In genomic region chr1:37135032-37135431, GRCh38 we compare ENCODE assay signal across 37 cellular contexts.
"Had no signal": no experiment of that assay in that cellular context is flagged by ENCODE, and none has a peak within 500 bp of the region (broad histone marks: within the 10 kb centered on the region; RNA-seq: fewer than 3 reads in every experiment).

No MANE protein-coding gene starts in this region.

- H3K27me3 Mint-ChIP-seq: activated CD4-positive, alpha-beta T cell treated with anti-CD3 and anti-CD28 coated beads, Interleukin-2, amount 10 ng/mL, durations not matched to agents 24 days and 14 days had no signal

- ATAC-seq: activated CD8-positive, alpha-beta T cell treated with anti-CD3 and anti-CD28 coated beads for 36 hours; activated naive CD4-positive, alpha-beta T cell treated with anti-CD3 and anti-CD28 coated beads, Interleukin-2, amount 50 U/mL, for 72 hours; activated T-cell treated with anti-CD3 and anti-CD28 coated beads, Interleukin-2, amount 50 U/mL, for 4 hours; activated T-cell treated with anti-CD3 and anti-CD28 coated beads, Interleukin-2, amount 50 U/mL, for 72 hours; activated T-helper 17 cell treated with anti-CD3 and anti-CD28 coated beads, Interleukin-2, amount 50 U/mL, for 72 hours; body of pancreas had no signal

- H3K4me1 ChIP-seq: adrenal gland, body of pancreas had no signal

- H3K36me3 ChIP-seq: adrenal gland, cardiac muscle cell had no signal

- H3K9me3 Mint-ChIP-seq: activated B cell treated with CpG ODN at 0.5 μM for 24 hours; activated CD4-positive, alpha-beta memory T cell treated with anti-CD3 and anti-CD28 coated beads for 36 hours; activated CD4-positive, alpha-beta T cell treated with anti-CD3 and anti-CD28 coated beads, Interleukin-2, amount 10 ng/mL, durations not matched to agents 24 days and 14 days; activated CD8-positive, alpha-beta T cell treated with anti-CD3 and anti-CD28 coated beads for 36 hours; activated naive CD4-positive, alpha-beta T cell treated with anti-CD3 and anti-CD28 coated beads for 36 hours; activated naive CD4-positive, alpha-beta T cell treated with anti-CD3 and anti-CD28 coated beads, Interleukin-2, amount 50 U/mL, for 72 hours; activated naive CD8-positive, alpha-beta T cell treated with anti-CD3 and anti-CD28 coated beads for 36 hours; activated T-cell treated with anti-CD3 and anti-CD28 coated beads, Interleukin-2, amount 50 U/mL, for 4 hours; activated T-cell treated with anti-CD3 and anti-CD28 coated beads, Interleukin-2, amount 50 U/mL, for 72 hours; activated T-helper 1 cell treated with anti-CD3 and anti-CD28 coated beads, Interleukin-12 subunit alpha, Interleukin-12 subunit beta, Interleukin-2, Interleukin-4 antibody, amounts not matched to agents 30 ng/mL and 10 ng/mL and 1 ng/mL, durations not matched to agents 14 hours and 24 hours and 36 hours; activated T-helper 17 cell treated with anti-CD3 and anti-CD28 coated beads, Interleukin-2, amount 50 U/mL, for 72 hours; T-helper 1 cell treated with Interleukin-12 subunit alpha and Interleukin-12 subunit beta and Interleukin-4 antibody, amounts not matched to agents 30 μg/mL and 1 μg/mL, for 36 hours; T-helper 2 cell treated with Interferon-gamma antibody and Interleukin-4, amounts not matched to agents 5 μg/mL and 100 μg/mL, for 36 hours had no signal

- H3K4me1 Mint-ChIP-seq: activated B cell treated with CpG ODN at 0.5 μM for 24 hours; activated CD4-positive, alpha-beta T cell treated with anti-CD3 and anti-CD28 coated beads, Interleukin-2, amount 10 ng/mL, durations not matched to agents 24 days and 14 days; activated naive CD8-positive, alpha-beta T cell treated with anti-CD3 and anti-CD28 coated beads for 36 hours; activated T-helper 17 cell treated with anti-CD3 and anti-CD28 coated beads, Interleukin-2, amount 50 U/mL, for 72 hours had no signal

- H3K9me3 ChIP-seq: adrenal gland, body of pancreas had no signal

- DNase-seq: activated B cell treated with CpG ODN at 0.5 μM for 24 hours; activated CD4-positive, alpha-beta memory T cell treated with anti-CD3 and anti-CD28 coated beads for 36 hours; activated CD4-positive, alpha-beta T cell treated with anti-CD3 and anti-CD28 coated beads for 4 hours; activated CD4-positive, alpha-beta T cell treated with anti-CD3 and anti-CD28 coated beads, Interleukin-2, amount 10 ng/mL, durations not matched to agents 24 days and 14 days; activated CD4-positive, alpha-beta T cell treated with anti-CD3 and anti-CD28 coated beads, Interleukin-2, amount 50 U/mL, for 1 hour; activated CD4-positive, alpha-beta T cell treated with anti-CD3 and anti-CD28 coated beads, Interleukin-2, amount 50 U/mL, for 4 hours; activated CD4-positive, CD25-positive, alpha-beta regulatory T cell treated with anti-CD3 and anti-CD28 coated beads, Interleukin-2, amount 50 U/mL, for 72 hours; activated CD8-positive, alpha-beta memory T cell treated with anti-CD3 and anti-CD28 coated beads, Interleukin-2, amount 50 U/mL, for 4 hours; activated CD8-positive, alpha-beta T cell treated with anti-CD3 and anti-CD28 coated beads for 36 hours; activated effector memory CD4-positive, alpha-beta T cell treated with anti-CD3 and anti-CD28 coated beads, Interleukin-2, amount 50 U/mL, for 16 hours; activated gamma-delta T cell treated with Interleukin-2 at 50 U/mL for 16 hours; activated naive CD4-positive, alpha-beta T cell; activated naive CD4-positive, alpha-beta T cell treated with anti-CD3 and anti-CD28 coated beads for 36 hours; activated naive CD4-positive, alpha-beta T cell treated with anti-CD3 and anti-CD28 coated beads, Interleukin-2, amount 50 U/mL, for 16 hours; activated naive CD8-positive, alpha-beta T cell treated with anti-CD3 and anti-CD28 coated beads for 36 hours; activated T-cell treated with anti-CD3 and anti-CD28 coated beads for 4 hours; activated T-cell treated with anti-CD3 and anti-CD28 coated beads, Interleukin-2, amount 50 U/mL, for 1 hour; activated T-cell treated with anti-CD3 and anti-CD28 coated beads, Interleukin-2, amount 50 U/mL, for 4 hours; activated T-cell treated with anti-CD3 and anti-CD28 coated beads, Interleukin-2, amount 50 U/mL, for 72 hours; adrenal gland; amniotic stem cell; aorta; body of pancreas; central memory CD4-positive, alpha-beta T cell; T-helper 1 cell; T-helper 2 cell; T-helper 9 cell had no signal

- FAIRE-seq: astrocyte, bronchial epithelial cell, TTC549 had no signal

- H3K27me3 ChIP-seq: adrenal gland, body of pancreas had no signal

- H3K27ac ChIP-seq: adrenal gland, body of pancreas, cardiac muscle cell, VCaP had no signal

- H3K27ac Mint-ChIP-seq: activated B cell treated with CpG ODN at 0.5 μM for 24 hours; activated CD4-positive, alpha-beta memory T cell treated with anti-CD3 and anti-CD28 coated beads for 36 hours; activated CD4-positive, alpha-beta T cell treated with anti-CD3 and anti-CD28 coated beads, Interleukin-2, amount 10 ng/mL, durations not matched to agents 24 days and 14 days; activated CD8-positive, alpha-beta T cell treated with anti-CD3 and anti-CD28 coated beads for 36 hours; activated naive CD4-positive, alpha-beta T cell treated with anti-CD3 and anti-CD28 coated beads for 36 hours; activated naive CD4-positive, alpha-beta T cell treated with anti-CD3 and anti-CD28 coated beads, Interleukin-2, amount 50 U/mL, for 72 hours; activated naive CD8-positive, alpha-beta T cell treated with anti-CD3 and anti-CD28 coated beads for 36 hours; activated T-cell treated with anti-CD3 and anti-CD28 coated beads, Interleukin-2, amount 50 U/mL, for 72 hours; activated T-helper 1 cell treated with anti-CD3 and anti-CD28 coated beads, Interleukin-12 subunit alpha, Interleukin-12 subunit beta, Interleukin-2, Interleukin-4 antibody, amounts not matched to agents 30 ng/mL and 10 ng/mL and 1 ng/mL, durations not matched to agents 14 hours and 24 hours and 36 hours; activated T-helper 17 cell treated with anti-CD3 and anti-CD28 coated beads, Interleukin-2, amount 50 U/mL, for 72 hours; T-helper 1 cell treated with Interleukin-12 subunit alpha and Interleukin-12 subunit beta and Interleukin-4 antibody, amounts not matched to agents 30 μg/mL and 1 μg/mL, for 36 hours; T-helper 2 cell treated with Interferon-gamma antibody and Interleukin-4, amounts not matched to agents 5 μg/mL and 100 μg/mL, for 36 hours had no signal

- H3K36me3 Mint-ChIP-seq: activated CD4-positive, alpha-beta memory T cell treated with anti-CD3 and anti-CD28 coated beads for 36 hours; activated naive CD4-positive, alpha-beta T cell treated with anti-CD3 and anti-CD28 coated beads, Interleukin-2, amount 50 U/mL, for 72 hours; activated naive CD8-positive, alpha-beta T cell treated with anti-CD3 and anti-CD28 coated beads for 36 hours had no signal

- H3K4me3 ChIP-seq: adrenal gland, body of pancreas, cardiac muscle cell had no signal

- H3K4me3 Mint-ChIP-seq: activated B cell treated with CpG ODN at 0.5 μM for 24 hours; activated CD4-positive, alpha-beta memory T cell treated with anti-CD3 and anti-CD28 coated beads for 36 hours; activated CD4-positive, alpha-beta T cell treated with anti-CD3 and anti-CD28 coated beads, Interleukin-2, amount 10 ng/mL, durations not matched to agents 24 days and 14 days; activated CD8-positive, alpha-beta T cell treated with anti-CD3 and anti-CD28 coated beads for 36 hours; activated naive CD4-positive, alpha-beta T cell treated with anti-CD3 and anti-CD28 coated beads for 36 hours; activated naive CD8-positive, alpha-beta T cell treated with anti-CD3 and anti-CD28 coated beads for 36 hours; activated T-cell treated with anti-CD3 and anti-CD28 coated beads, Interleukin-2, amount 50 U/mL, for 4 hours; activated T-cell treated with anti-CD3 and anti-CD28 coated beads, Interleukin-2, amount 50 U/mL, for 72 hours; activated T-helper 1 cell treated with anti-CD3 and anti-CD28 coated beads, Interleukin-12 subunit alpha, Interleukin-12 subunit beta, Interleukin-2, Interleukin-4 antibody, amounts not matched to agents 30 ng/mL and 10 ng/mL and 1 ng/mL, durations not matched to agents 14 hours and 24 hours and 36 hours; activated T-helper 17 cell treated with anti-CD3 and anti-CD28 coated beads, Interleukin-2, amount 50 U/mL, for 72 hours; T-helper 1 cell treated with Interleukin-12 subunit alpha and Interleukin-12 subunit beta and Interleukin-4 antibody, amounts not matched to agents 30 μg/mL and 1 μg/mL, for 36 hours; T-helper 2 cell treated with Interferon-gamma antibody and Interleukin-4, amounts not matched to agents 5 μg/mL and 100 μg/mL, for 36 hours had no signal
